20 cellular contexts compared by ENCODE assay signal in genomic region chr2:51290725-51291124, GRCh38.
"Had no signal": no experiment of that assay in that cellular context is flagged by ENCODE, and none has a peak within 500 bp of the region (broad histone marks: within the 10 kb centered on the region; RNA-seq: fewer than 3 reads in every experiment).

No MANE protein-coding gene starts in this region.

- H3K27ac ChIP-seq: dorsolateral prefrontal cortex, prostate gland, skin epidermis, transverse colon, vagina had no signal

- H3K4me1 ChIP-seq: prostate gland, transverse colon, vagina had no signal

- H3K4me3 ChIP-seq: dorsolateral prefrontal cortex, prostate gland, skin epidermis, transverse colon, vagina had no signal

- DNase-seq: activated CD4-positive, alpha-beta T cell treated with anti-CD3 and anti-CD28 coated beads, Interleukin-2, amount 50 U/mL, for 1 hour; activated CD8-positive, alpha-beta memory T cell treated with anti-CD3 and anti-CD28 coated beads for 24 hours; activated gamma-delta T cell treated with Interleukin-2 at 50 U/mL for 16 hours; anterior cingulate cortex; dorsolateral prefrontal cortex; endodermal cell; erythroblast; glutamatergic neuron; kidney glomerular epithelial cell; left ventricle myocardium superior; mesendoderm; right cardiac atrium; stimulated activated CD4-positive, alpha-beta T cell treated with anti-CD3 and anti-CD28 coated beads, Interleukin-4, amount 100 ng/mL, for 24 hours; stimulated activated naive CD4-positive, alpha-beta T cell; substantia nigra; transverse colon had no signal

- H3K27me3 ChIP-seq: dorsolateral prefrontal cortex, transverse colon, vagina had no signal

- ATAC-seq: activated CD4-positive, CD25-positive, alpha-beta regulatory T cell treated with anti-CD3 and anti-CD28 coated beads, Interleukin-2, amount 50 U/mL, for 24 hours; left ventricle myocardium superior; right cardiac atrium had no signal

- H3K36me3 ChIP-seq: prostate gland, transverse colon, vagina had no signal

- H3K9me3 ChIP-seq: prostate gland, transverse colon, vagina had no signal
